In the genomic region with DNA sequence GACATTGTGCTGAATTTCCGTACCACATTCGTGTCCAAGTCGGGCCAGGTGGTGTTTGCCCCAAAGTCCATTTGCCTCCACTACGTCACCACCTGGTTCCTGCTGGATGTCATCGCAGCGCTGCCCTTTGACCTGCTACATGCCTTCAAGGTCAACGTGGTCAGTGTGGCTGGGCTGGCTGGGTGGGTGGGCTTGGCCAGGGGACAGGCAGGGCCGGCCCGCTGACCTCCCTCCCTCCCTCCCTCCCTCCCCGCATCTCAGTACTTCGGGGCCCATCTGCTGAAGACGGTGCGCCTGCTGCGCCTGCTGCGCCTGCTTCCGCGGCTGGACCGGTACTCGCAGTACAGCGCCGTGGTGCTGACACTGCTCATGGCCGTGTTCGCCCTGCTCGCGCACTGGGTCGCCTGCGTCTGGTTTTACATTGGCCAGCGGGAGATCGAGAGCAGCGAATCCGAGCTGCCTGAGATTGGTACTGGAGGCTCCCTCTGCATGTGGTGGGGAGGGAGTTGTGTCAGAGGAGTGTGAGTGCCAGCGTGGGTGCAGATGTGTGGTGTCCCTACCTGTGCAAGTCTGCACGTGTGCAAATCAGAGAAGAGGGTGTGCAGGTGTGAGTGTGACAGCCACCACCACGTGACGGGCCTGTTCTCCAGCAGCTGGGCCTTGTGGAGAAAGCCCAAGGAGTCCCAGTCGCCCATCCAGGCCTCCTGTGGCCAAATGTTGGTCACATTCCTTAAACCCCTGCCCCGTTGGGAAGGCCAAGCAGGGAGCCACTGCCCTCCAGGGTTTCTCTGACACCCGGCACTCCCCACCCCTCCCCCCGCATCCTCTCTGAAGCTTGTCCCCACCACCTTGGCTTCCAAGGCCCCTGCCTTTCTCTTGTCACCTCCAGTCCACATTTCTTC, we compare ENCODE assay signal across 1 cellular context.
TF ChIP-seq lines count a peak whose summit lies in the region.

No MANE protein-coding gene starts in this region.

TF ChIP-seq in GM12878, 131 proteins besides CTCF, POLR2A, EP300 and RAD21:
- TF ChIP-seq USF1 (IDR thresholded peaks at IDR 0.05; ENCODE audit: borderline replicate concordance, extremely low read length, insufficient read depth, low read depth, low read length) (peak; percentile 9), NR2C2 (IDR thresholded peaks at IDR 0.05; ENCODE audit: borderline replicate concordance, control insufficient read depth, insufficient read length, low read depth) (no peak), E4F1 (IDR thresholded peaks at IDR 0.05; ENCODE audit: borderline replicate concordance, partially characterized antibody) (no peak)
